Comparison of ENCODE assay signal across 20 cellular contexts in the genomic region with DNA sequence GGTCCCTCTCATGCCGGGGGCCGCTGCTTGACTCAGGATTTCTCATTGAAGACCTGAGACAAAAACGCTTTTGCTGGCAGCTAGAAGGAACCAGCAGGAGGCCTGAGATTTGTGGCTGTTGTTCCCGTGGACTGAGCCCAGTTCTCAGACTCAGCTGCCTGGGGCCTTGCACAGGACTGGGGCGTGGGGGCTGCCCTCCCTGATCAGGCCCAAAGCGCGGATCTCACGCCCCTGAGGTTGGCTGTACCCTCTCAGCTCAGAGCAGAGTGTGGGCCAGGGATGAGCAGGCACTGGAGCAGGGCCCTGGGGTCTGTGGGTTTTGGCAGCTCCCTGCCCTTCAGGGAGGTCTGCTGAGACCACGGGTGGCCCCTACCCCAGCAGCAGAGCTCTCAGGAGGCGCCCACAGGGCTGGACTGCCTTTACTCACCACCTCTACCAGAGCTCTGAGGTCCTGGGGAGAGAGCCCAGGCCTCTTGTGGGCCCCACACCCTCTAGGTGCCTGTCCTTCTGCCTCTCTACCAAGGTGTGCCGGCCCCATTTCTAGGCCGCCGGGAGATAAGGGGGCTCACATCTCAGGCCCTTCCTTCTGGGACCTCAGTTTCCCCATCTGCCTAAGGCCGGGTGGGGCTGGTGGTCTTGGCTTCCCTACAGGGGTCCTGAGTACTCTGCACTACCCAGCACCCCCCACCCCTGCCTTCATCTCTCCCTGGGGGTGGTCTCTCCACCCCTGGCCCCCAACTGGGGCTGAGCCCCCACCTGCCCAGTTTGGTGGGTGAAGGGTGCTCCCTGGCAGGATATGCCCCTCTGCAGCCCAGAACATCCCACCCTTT. TPM values are rescaled to one million over a fixed set of nuclear protein-coding genes. Genes with fewer than 3 reads are reported as not detected.
DNase-seq lines count a peak whose midpoint lies in the region; ATAC-seq and TF ChIP-seq lines count a peak whose summit lies in the region.
"Had no signal": no experiment of that assay in that cellular context is flagged by ENCODE, and none has a peak within 500 bp of the region (broad histone marks: within the 10 kb centered on the region; RNA-seq: fewer than 3 reads in every experiment).

No MANE protein-coding gene starts in this region.

- TF ChIP-seq CTCF in CD14-positive monocyte (IDR thresholded peaks at IDR 0.05) (no peak), dorsolateral prefrontal cortex (IDR thresholded peaks at IDR 0.05 in 54 of 56, conservative IDR thresholded peaks at IDR 0.05 in 2 of 56; ENCODE audit: low read depth in 1 of 56, partially characterized antibody in 56 of 56) (no peak), omental fat pad (IDR thresholded peaks at IDR 0.05) (no peak), GM20000 (IDR thresholded peaks at IDR 0.05; ENCODE audit: extremely low read depth, missing control alignments) (no peak)

- H3K27ac ChIP-seq in dorsolateral prefrontal cortex, result no peak overlapping the region
- no peak overlapping the region for H3K27ac ChIP-seq in effector memory CD4-positive, alpha-beta T cell (ENCODE audit: insufficient read depth, low read length, poor library complexity, severe bottlenecking)
- H3K27ac ChIP-seq: 22Rv1, esophagus squamous epithelium, SJCRH30 had no signal

- ATAC-seq in omental fat pad (ENCODE audit: low FRiP score), result no peak
- ATAC-seq: activated CD4-positive, CD25-positive, alpha-beta regulatory T cell treated with anti-CD3 and anti-CD28 coated beads, Interleukin-2, amount 50 U/mL, for 24 hours; naive thymus-derived CD8-positive, alpha-beta T cell had no signal

- H3K27ac Mint-ChIP-seq in CD14-positive monocyte, result no peak overlapping the region
- H3K27ac Mint-ChIP-seq: memory B cell; naive thymus-derived CD8-positive, alpha-beta T cell had no signal

- no peaks in the 10 kb centered on the region for H3K9me3 ChIP-seq in effector memory CD4-positive, alpha-beta T cell (ENCODE audit: control insufficient read depth, low read length)
- H3K9me3 ChIP-seq: esophagus squamous epithelium, SJCRH30 had no signal

- H3K27me3 Mint-ChIP-seq in CD14-positive monocyte (ENCODE audit: low read depth in 3 of 3), result peaks cover 0 to 3% (median 1%) of the 10 kb centered on the region in 3 donors
- H3K27me3 Mint-ChIP-seq: memory B cell; naive thymus-derived CD8-positive, alpha-beta T cell had no signal

- no peaks in the 10 kb centered on the region for H3K27me3 ChIP-seq in dorsolateral prefrontal cortex
- H3K27me3 ChIP-seq in effector memory CD4-positive, alpha-beta T cell (replicated peaks; ENCODE audit: control insufficient read depth, insufficient read depth, low read length, poor library complexity, severe bottlenecking), result no peaks in the 10 kb centered on the region
- H3K27me3 ChIP-seq: esophagus squamous epithelium, SJCRH30 had no signal

- intact Hi-C loops in CD14-positive monocyte (cut with micrococcal nuclease) (no loop called here), dorsolateral prefrontal cortex (cut with DNase I) (no loop called here)

- no peak overlapping the region for H3K4me3 Mint-ChIP-seq in CD14-positive monocyte
- H3K4me3 Mint-ChIP-seq: memory B cell; naive thymus-derived CD8-positive, alpha-beta T cell had no signal

- H3K36me3 Mint-ChIP-seq in CD14-positive monocyte, result peaks cover 0 to 9% of the 10 kb centered on the region in 2 donors

- peak; percentile 14 for DNase-seq in activated CD4-positive, CD25-positive, alpha-beta regulatory T cell treated with anti-CD3 and anti-CD28 coated beads, Interleukin-2, amount 50 U/mL, for 72 hours
- DNase-seq in activated CD4-positive, CD25-positive, alpha-beta regulatory T cell (lab: John Stamatoyannopoulos, UW), result no peak
- DNase-seq in CD14-positive monocyte (ENCODE audit: low spot score) (peak; percentile 27), dorsolateral prefrontal cortex (peak in 6 of 10 donors; percentile 1 to 35 (median 16)), omental fat pad (ENCODE audit: low spot score) (peak; percentile 5), iPS-NIHi7 (ENCODE audit: extremely low spot score) (no peak), GM20000 (ENCODE audit: low spot score) (no peak)
- DNase-seq in effector memory CD4-positive, alpha-beta T cell, result no peak
- DNase-seq: DMS 273 treated with DMSO at 0.1 percent for 48 hours; esophagus squamous epithelium; GDM1; NCI-H1105; NCI-H2107; NCI-H524 treated with DMSO at 0.1 percent for 48 hours; stimulated activated CD4-positive, alpha-beta T cell treated with anti-CD3 and anti-CD28 coated beads, Interleukin-12 subunit alpha, Interleukin-12 subunit beta, amount 100 ng/mL, for 4 hours had no signal

- H3K4me3 ChIP-seq in dorsolateral prefrontal cortex, result no peak overlapping the region
- H3K4me3 ChIP-seq in effector memory CD4-positive, alpha-beta T cell (ENCODE audit: insufficient read depth, low read depth, low read length, poor library complexity, severe bottlenecking), result no peak overlapping the region
- H3K4me3 ChIP-seq: esophagus squamous epithelium, SJCRH30 had no signal

- H3K4me1 ChIP-seq in effector memory CD4-positive, alpha-beta T cell (ENCODE audit: control insufficient read depth, insufficient read depth, low read length, poor library complexity, severe bottlenecking), result no peaks in the 10 kb centered on the region
- H3K4me1 ChIP-seq: SJCRH30 had no signal

- H3K4me1 Mint-ChIP-seq in CD14-positive monocyte, result no peaks in the 10 kb centered on the region
- H3K4me1 Mint-ChIP-seq: naive thymus-derived CD8-positive, alpha-beta T cell had no signal

- peaks cover 3% of the 10 kb centered on the region for H3K36me3 ChIP-seq in effector memory CD4-positive, alpha-beta T cell (ENCODE audit: control insufficient read depth, insufficient read depth, low read length)
- H3K36me3 ChIP-seq: SJCRH30 had no signal

- H3K9me3 Mint-ChIP-seq in CD14-positive monocyte, result no peaks in the 10 kb centered on the region
- H3K9me3 Mint-ChIP-seq: memory B cell; naive thymus-derived CD8-positive, alpha-beta T cell had no signal

RNA-seq across cellular contexts. Expression of a gene that starts 5.6 kb away (rescaled TPM):
- polyA plus RNA-seq in CD14-positive monocyte, result not detected
- total RNA-seq in dorsolateral prefrontal cortex, result 10 to 100 TPM in 16 of 120 experiments, 1 to 10 TPM in 104; 3.0 to 16.7 (median 6.9) TPM
- total RNA-seq in omental fat pad, result 1 to 10 TPM in 2 of 4 donors, under 1 TPM in 2; 0.31 to 1.1 (median 0.86) TPM

RNA-seq across cellular contexts. Expression of a gene that starts 38.3 kb away (rescaled TPM):
- 1 to 10 TPM in 1 of 2 donors, under 1 TPM in 1; 0.75 to 2.7 TPM for polyA plus RNA-seq in CD14-positive monocyte
- total RNA-seq in dorsolateral prefrontal cortex (100 to 1,000 TPM in 5 of 120 experiments, 10 to 100 TPM in 115; 37.5 to 114 (median 72.2) TPM), omental fat pad (10 to 100 TPM; 11.3 to 27.6 (median 14.6) TPM)

Comparison
In these comparisons a context has a peak if more than half of its experiments do, and no peak if none do; other contexts are left out.
1. DNase-seq: peak in activated CD4-positive, CD25-positive, alpha-beta regulatory T cell treated with anti-CD3 and anti-CD28 coated beads, Interleukin-2, amount 50 U/mL, for 72 hours (single experiment), CD14-positive monocyte (single experiment), dorsolateral prefrontal cortex (6 of 10) and omental fat pad (single experiment); none in activated CD4-positive, CD25-positive, alpha-beta regulatory T cell (0 of 4), effector memory CD4-positive, alpha-beta T cell (0 of 3), iPS-NIHi7 (single experiment) and GM20000 (single experiment).